In genomic region chr9:120336021-120336752, GRCh38 we compare ENCODE assay signal across 18 cellular contexts.
DNase-seq lines count a peak whose midpoint lies in the region; ATAC-seq and TF ChIP-seq lines count a peak whose summit lies in the region.
"Had no signal": no experiment of that assay in that cellular context is flagged by ENCODE, and none has a peak within 500 bp of the region (broad histone marks: within the 10 kb centered on the region; RNA-seq: fewer than 3 reads in every experiment).

No MANE protein-coding gene starts in this region.

- ATAC-seq in left ventricle myocardium superior (no peak), GM18502 (IDR thresholded peaks at IDR 0.05; ENCODE audit: poor library complexity, unreplicated experiment) (no peak)
- ATAC-seq: heart left ventricle; left lobe of liver; stimulated activated memory B cell treated with anti-CD40 and anti-IgM and Interleukin-4, amounts not matched to agents 10 μg/mL and 1 μg/mL and 100 μg/mL, for 72 hours had no signal

- no peak overlapping the region for H3K27ac ChIP-seq in right atrium auricular region
- H3K27ac ChIP-seq: heart left ventricle had no signal

- no peaks in the 10 kb centered on the region for H3K36me3 ChIP-seq in right atrium auricular region
- H3K36me3 ChIP-seq: heart left ventricle had no signal

- H3K4me3 ChIP-seq in right atrium auricular region (no peak overlapping the region), epithelial cell of proximal tubule (ENCODE audit: low read depth, low read length) (no peak overlapping the region)
- H3K4me3 ChIP-seq: heart left ventricle had no signal

- TF ChIP-seq CTCF in right atrium auricular region (IDR thresholded peaks at IDR 0.05) (no peak), epithelial cell of proximal tubule (conservative IDR thresholded peaks at IDR 0.05; ENCODE audit: low read depth, low read length) (no peak)

- H3K27me3 ChIP-seq in right atrium auricular region = no peaks in the 10 kb centered on the region
- H3K27me3 ChIP-seq: heart left ventricle had no signal

- no peaks in the 10 kb centered on the region for H3K9me3 ChIP-seq in right atrium auricular region
- H3K9me3 ChIP-seq: heart left ventricle had no signal

- DNase-seq in right atrium auricular region (ENCODE audit: low spot score) (peak; percentile 38), left ventricle myocardium superior (no peak), NCI-H2196 treated with DMSO at 0.1 percent for 48 hours (lab: John Stamatoyannopoulos, UW; ENCODE audit: unreplicated experiment) (peak; percentile 18), epithelial cell of proximal tubule (ENCODE audit: low read depth) (peak; percentile 18), islet precursor cell (no peak), NOMO-1 (lab: John Stamatoyannopoulos, UW; ENCODE audit: unreplicated experiment in 2 of 2) (no peak)
- DNase-seq: activated CD4-positive, alpha-beta T cell treated with anti-CD3 and anti-CD28 coated beads for 1 hour; activated effector memory CD4-positive, alpha-beta T cell treated with anti-CD3 and anti-CD28 coated beads, Interleukin-2, amount 50 U/mL, for 16 hours; caudate nucleus; EL; endodermal cell; heart left ventricle; Kasumi-1; NCI-H2171 treated with DMSO at 0.1 percent for 48 hours; stimulated activated CD4-positive, alpha-beta T cell treated with anti-CD3 and anti-CD28 coated beads, Interleukin-4, amount 100 ng/mL, for 24 hours had no signal

- H3K4me1 ChIP-seq in right atrium auricular region = no peaks in the 10 kb centered on the region
- H3K4me1 ChIP-seq: heart left ventricle had no signal

- intact Hi-C loops in left ventricle myocardium superior (cut with micrococcal nuclease) = no loop called here

Comparison
In these comparisons a context has a peak if more than half of its experiments do, and no peak if none do; other contexts are left out.
1. DNase-seq: peak in right atrium auricular region (single experiment), NCI-H2196 treated with DMSO at 0.1 percent for 48 hours (single experiment) and epithelial cell of proximal tubule (single experiment); none in left ventricle myocardium superior (single experiment), islet precursor cell (single experiment) and NOMO-1 (0 of 2).